Comparison of ENCODE assay signal across 8 cellular contexts in the genomic region with DNA sequence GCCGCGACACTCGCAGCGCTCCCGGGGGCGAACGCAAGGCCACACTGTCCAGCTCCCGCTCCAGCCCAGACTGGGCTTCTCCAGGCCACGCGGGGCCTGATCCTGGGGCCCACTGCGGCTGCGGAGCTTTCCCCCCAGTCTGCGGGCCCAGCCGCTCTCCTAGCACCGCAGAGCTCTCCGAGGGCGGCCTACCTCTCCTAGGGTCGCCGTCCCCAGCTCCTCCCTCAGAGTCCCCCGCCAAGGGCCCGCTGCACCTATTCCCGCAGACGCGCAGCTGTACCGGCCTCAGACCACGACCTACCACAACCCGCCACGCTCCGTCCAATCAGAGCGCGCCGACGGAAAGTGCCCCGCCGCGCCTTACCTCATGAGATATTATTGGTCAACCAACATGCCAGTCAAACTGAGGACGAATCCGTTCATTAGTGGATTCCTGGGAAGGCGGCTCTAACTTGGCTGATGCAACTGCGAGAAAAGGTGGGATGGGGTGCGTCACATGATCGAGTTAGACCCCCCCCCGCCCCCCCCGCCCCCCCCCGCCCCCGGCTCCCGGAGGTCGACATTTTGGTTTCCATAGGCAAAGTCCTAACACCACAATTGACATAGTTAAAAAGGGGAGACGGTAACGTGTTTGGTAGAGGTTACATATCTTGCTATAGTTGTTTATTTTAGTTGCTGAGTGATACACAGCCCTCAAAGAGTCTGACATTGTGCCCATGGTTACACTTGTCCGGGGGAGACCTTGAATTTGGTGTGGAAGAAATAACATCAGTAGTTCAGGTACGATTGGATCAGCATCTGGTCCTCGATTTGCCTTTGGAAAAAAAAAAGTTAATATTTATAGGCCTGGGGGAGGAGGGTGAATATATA. TPM values are rescaled to one million over a fixed set of nuclear protein-coding genes. Genes with fewer than 3 reads are reported as not detected.
DNase-seq lines count a peak whose midpoint lies in the region; ATAC-seq and TF ChIP-seq lines count a peak whose summit lies in the region.

A gene (minus strand): TSS at position 278 of the 870 bp plus-strand sequence. CDS start 6,743 bp downstream, outside the sequence.

- no peak for TF ChIP-seq CTCF in C4-2B (conservative IDR thresholded peaks at IDR 0.05)
- TF ChIP-seq CTCF in liver (IDR thresholded peaks at IDR 0.05; ENCODE audit: low read depth, low read length, missing input control) = no peak

- peak within 1 kb of the TSS; percentile 63 to 79 for H3K9ac ChIP-seq in liver (ENCODE audit: low read depth in 1 of 2, low read length in 2 of 2)

- peaks cover 0 to 6% (median 2%) of the 10 kb centered on the region in 4 donors for H3K4me1 ChIP-seq in liver (ENCODE audit: control insufficient read depth in 4 of 4, insufficient read depth in 4 of 4, low read length in 3 of 4)

- peaks cover 0 to 3% (median 2%) of the 10 kb centered on the region in 4 donors for H3K36me3 ChIP-seq in liver (ENCODE audit: control insufficient read depth in 4 of 4, insufficient read depth in 3 of 4, low read depth in 1 of 4, low read length in 3 of 4)

- no peaks in the 10 kb centered on the region for H3K9me3 ChIP-seq in liver (ENCODE audit: control insufficient read depth in 4 of 4, low read length in 3 of 4)

- ATAC-seq in GM19395 (IDR thresholded peaks at IDR 0.05; ENCODE audit: unreplicated experiment) (peak; percentile 94), HG03565 (IDR thresholded peaks at IDR 0.05; ENCODE audit: unreplicated experiment) (peak; percentile 95)

- DNase-seq in NCI-H774 (lab: John Stamatoyannopoulos, UW) = peak; percentile 93
- DNase-seq in activated CD4-positive, alpha-beta T cell treated with anti-CD3 and anti-CD28 coated beads, Interleukin-2, amount 50 U/mL, for 48 hours = peak; percentile 92 to 94
- DNase-seq in dermis microvascular lymphatic vessel endothelial cell (ENCODE audit: low read depth in 2 of 2) = peak; percentile 100
- DNase-seq in stimulated activated CD4-positive, alpha-beta T cell treated with anti-CD3 and anti-CD28 coated beads, Interleukin-4, amount 100 ng/mL, for 24 hours = peak; percentile 96

- peak within 1 kb of the TSS; percentile 97 for H3K27ac ChIP-seq in C4-2B
- peak within 1 kb of the TSS; percentile 83 to 89 for H3K27ac ChIP-seq in liver (ENCODE audit: low read depth in 1 of 2, low read length in 2 of 2)

- H3K27me3 ChIP-seq in liver (ENCODE audit: control insufficient read depth in 4 of 4, insufficient read depth in 4 of 4, low read length in 3 of 4) = no peaks in the 10 kb centered on the region

- TF ChIP-seq RAD21 in liver (IDR thresholded peaks at IDR 0.05) = no peak

- WGBS in liver = 2% methylated on average over 53 of the region's 53 CpGs

- peak within 1 kb of the TSS; percentile 67 to 91 (median 79) for H3K4me3 ChIP-seq in liver (ENCODE audit: low read depth in 1 of 3, low read length in 3 of 3)

TF ChIP-seq in liver, 16 proteins besides CTCF, POLR2A, EP300 and RAD21:
- TF ChIP-seq TAF1 (conservative IDR thresholded peaks at IDR 0.05) (peak; percentile 62), FOXA2 (IDR thresholded peaks at IDR 0.05) (no peak), NR2F2 (IDR thresholded peaks at IDR 0.05) (no peak), RXRA (IDR thresholded peaks at IDR 0.05) (peak; percentile 48 to 49), FOXA1 (IDR thresholded peaks at IDR 0.05) (no peak), HNF4A (conservative IDR thresholded peaks at IDR 0.05) (no peak), YY1 (IDR thresholded peaks at IDR 0.05) (peak; percentile 55), SP1 (IDR thresholded peaks at IDR 0.05) (peak; percentile 97)
- TF ChIP-seq, protein P1, sequence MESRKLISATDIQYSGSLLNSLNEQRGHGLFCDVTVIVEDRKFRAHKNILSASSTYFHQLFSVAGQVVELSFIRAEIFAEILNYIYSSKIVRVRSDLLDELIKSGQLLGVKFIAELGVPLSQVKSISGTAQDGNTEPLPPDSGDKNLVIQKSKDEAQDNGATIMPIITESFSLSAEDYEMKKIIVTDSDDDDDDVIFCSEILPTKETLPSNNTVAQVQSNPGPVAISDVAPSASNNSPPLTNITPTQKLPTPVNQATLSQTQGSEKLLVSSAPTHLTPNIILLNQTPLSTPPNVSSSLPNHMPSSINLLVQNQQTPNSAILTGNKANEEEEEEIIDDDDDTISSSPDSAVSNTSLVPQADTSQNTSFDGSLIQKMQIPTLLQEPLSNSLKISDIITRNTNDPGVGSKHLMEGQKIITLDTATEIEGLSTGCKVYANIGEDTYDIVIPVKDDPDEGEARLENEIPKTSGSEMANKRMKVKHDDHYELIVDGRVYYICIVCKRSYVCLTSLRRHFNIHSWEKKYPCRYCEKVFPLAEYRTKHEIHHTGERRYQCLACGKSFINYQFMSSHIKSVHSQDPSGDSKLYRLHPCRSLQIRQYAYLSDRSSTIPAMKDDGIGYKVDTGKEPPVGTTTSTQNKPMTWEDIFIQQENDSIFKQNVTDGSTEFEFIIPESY (IDR thresholded peaks at IDR 0.05) = peak; percentile 23
- TF ChIP-seq, protein P2, sequence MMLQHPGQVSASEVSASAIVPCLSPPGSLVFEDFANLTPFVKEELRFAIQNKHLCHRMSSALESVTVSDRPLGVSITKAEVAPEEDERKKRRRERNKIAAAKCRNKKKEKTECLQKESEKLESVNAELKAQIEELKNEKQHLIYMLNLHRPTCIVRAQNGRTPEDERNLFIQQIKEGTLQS (IDR thresholded peaks at IDR 0.05) = peak; percentile 64
- TF ChIP-seq, protein P3, sequence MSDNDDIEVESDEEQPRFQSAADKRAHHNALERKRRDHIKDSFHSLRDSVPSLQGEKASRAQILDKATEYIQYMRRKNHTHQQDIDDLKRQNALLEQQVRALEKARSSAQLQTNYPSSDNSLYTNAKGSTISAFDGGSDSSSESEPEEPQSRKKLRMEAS (IDR thresholded peaks at IDR 0.05) = peak; percentile 41
- TF ChIP-seq, protein P4, sequence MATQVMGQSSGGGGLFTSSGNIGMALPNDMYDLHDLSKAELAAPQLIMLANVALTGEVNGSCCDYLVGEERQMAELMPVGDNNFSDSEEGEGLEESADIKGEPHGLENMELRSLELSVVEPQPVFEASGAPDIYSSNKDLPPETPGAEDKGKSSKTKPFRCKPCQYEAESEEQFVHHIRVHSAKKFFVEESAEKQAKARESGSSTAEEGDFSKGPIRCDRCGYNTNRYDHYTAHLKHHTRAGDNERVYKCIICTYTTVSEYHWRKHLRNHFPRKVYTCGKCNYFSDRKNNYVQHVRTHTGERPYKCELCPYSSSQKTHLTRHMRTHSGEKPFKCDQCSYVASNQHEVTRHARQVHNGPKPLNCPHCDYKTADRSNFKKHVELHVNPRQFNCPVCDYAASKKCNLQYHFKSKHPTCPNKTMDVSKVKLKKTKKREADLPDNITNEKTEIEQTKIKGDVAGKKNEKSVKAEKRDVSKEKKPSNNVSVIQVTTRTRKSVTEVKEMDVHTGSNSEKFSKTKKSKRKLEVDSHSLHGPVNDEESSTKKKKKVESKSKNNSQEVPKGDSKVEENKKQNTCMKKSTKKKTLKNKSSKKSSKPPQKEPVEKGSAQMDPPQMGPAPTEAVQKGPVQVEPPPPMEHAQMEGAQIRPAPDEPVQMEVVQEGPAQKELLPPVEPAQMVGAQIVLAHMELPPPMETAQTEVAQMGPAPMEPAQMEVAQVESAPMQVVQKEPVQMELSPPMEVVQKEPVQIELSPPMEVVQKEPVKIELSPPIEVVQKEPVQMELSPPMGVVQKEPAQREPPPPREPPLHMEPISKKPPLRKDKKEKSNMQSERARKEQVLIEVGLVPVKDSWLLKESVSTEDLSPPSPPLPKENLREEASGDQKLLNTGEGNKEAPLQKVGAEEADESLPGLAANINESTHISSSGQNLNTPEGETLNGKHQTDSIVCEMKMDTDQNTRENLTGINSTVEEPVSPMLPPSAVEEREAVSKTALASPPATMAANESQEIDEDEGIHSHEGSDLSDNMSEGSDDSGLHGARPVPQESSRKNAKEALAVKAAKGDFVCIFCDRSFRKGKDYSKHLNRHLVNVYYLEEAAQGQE (IDR thresholded peaks at IDR 0.05) = peak; percentile 83

RNA-seq across cellular contexts. Expression of the gene that starts here (rescaled TPM):
- total RNA-seq in dermis microvascular lymphatic vessel endothelial cell = 91.7 and 99.2 TPM in 2 replicates
- 100 to 1,000 TPM in 1 of 2 donors, 10 to 100 TPM in 1; 54.1 to 121 TPM for total RNA-seq in liver
- 10 to 100 TPM; 53.7 to 73.9 TPM for polyA plus RNA-seq in liver

Comparison
In these comparisons a context has a peak if more than half of its experiments do, and no peak if none do; other contexts are left out.
1. Peak in every context shown above with its lines: DNase-seq, ATAC-seq, H3K4me3 ChIP-seq and H3K27ac ChIP-seq.